Comparison of ENCODE assay signal across 10 cellular contexts in genomic region chr13:73715910-73716257, GRCh38.
DNase-seq lines count a peak whose midpoint lies in the region; ATAC-seq and TF ChIP-seq lines count a peak whose summit lies in the region.
"Had no signal": no experiment of that assay in that cellular context is flagged by ENCODE, and none has a peak within 500 bp of the region (broad histone marks: within the 10 kb centered on the region; RNA-seq: fewer than 3 reads in every experiment).

No MANE protein-coding gene starts in this region.

- peak; percentile 58 to 81 for DNase-seq in foreskin keratinocyte
- DNase-seq in head of caudate nucleus: no peak
- DNase-seq in cardiac septum (ENCODE audit: low spot score): no peak
- no peak for DNase-seq in hepatocyte (ENCODE audit: low spot score)
- no peak for DNase-seq in glutamatergic neuron
- DNase-seq: left ventricle myocardium inferior had no signal

- no peaks in the 10 kb centered on the region for H3K9me3 ChIP-seq in hepatocyte (ENCODE audit: low read depth)
- H3K9me3 ChIP-seq: left ventricle myocardium inferior had no signal

- no peak overlapping the region for H3K4me3 ChIP-seq in hepatocyte
- H3K4me3 ChIP-seq: left ventricle myocardium inferior, SK-N-MC had no signal

- no peak overlapping the region for H3K4me3 Mint-ChIP-seq in glutamatergic neuron (ENCODE audit: unreplicated experiment)

- no peaks in the 10 kb centered on the region for H4K20me1 ChIP-seq in hepatocyte (ENCODE audit: insufficient read depth, poor library complexity, severe bottlenecking)

- H3K4me1 ChIP-seq in foreskin keratinocyte: peaks cover 12% of the 10 kb centered on the region
- H3K4me1 ChIP-seq in hepatocyte (ENCODE audit: insufficient read depth): peaks cover 4% of the 10 kb centered on the region

- no peak overlapping the region for H3K4me2 ChIP-seq in hepatocyte

- H3K36me3 ChIP-seq in hepatocyte (replicated peaks; ENCODE audit: insufficient read depth, low read depth): no peaks in the 10 kb centered on the region

- intact Hi-C loops in head of caudate nucleus (cut with DNase I): no loop called here
- intact Hi-C loops in cardiac septum (cut with DNase I): no loop called here

- H3K27ac Mint-ChIP-seq in glutamatergic neuron (ENCODE audit: unreplicated experiment): no peak overlapping the region

- no peaks in the 10 kb centered on the region for H3K79me2 ChIP-seq in hepatocyte

- no peaks in the 10 kb centered on the region for H3K4me1 Mint-ChIP-seq in glutamatergic neuron (ENCODE audit: low read depth, unreplicated experiment)

- no peaks in the 10 kb centered on the region for H3K9me2 ChIP-seq in hepatocyte (replicated peaks; ENCODE audit: insufficient read depth)

- no peak overlapping the region for H2AFZ ChIP-seq in hepatocyte

- H3K27ac ChIP-seq in foreskin keratinocyte: peak overlapping the region; percentile 83
- no peak overlapping the region for H3K27ac ChIP-seq in hepatocyte
- H3K27ac ChIP-seq: left ventricle myocardium inferior, SK-N-MC had no signal

- ATAC-seq in GM18517 (IDR thresholded peaks at IDR 0.05; ENCODE audit: unreplicated experiment) (peak; percentile 63), GM21529 (IDR thresholded peaks at IDR 0.05; ENCODE audit: unreplicated experiment) (peak; percentile 50), HG03521 (IDR thresholded peaks at IDR 0.05; ENCODE audit: unreplicated experiment) (peak; percentile 49), foreskin keratinocyte (peak; percentile 74)

- TF ChIP-seq CTCF in foreskin keratinocyte (conservative IDR thresholded peaks at IDR 0.05) (no peak), hepatocyte (IDR thresholded peaks at IDR 0.05; ENCODE audit: poor library complexity) (no peak), glutamatergic neuron (IDR thresholded peaks at IDR 0.05; ENCODE audit: partially characterized antibody, unreplicated experiment) (no peak)

- 88% methylated on average over 2 of the region's 2 CpGs for WGBS in hepatocyte (ENCODE audit: low lambda C conversion rate, missing lambda C conversion rate)

- H3K9me3 Mint-ChIP-seq in glutamatergic neuron (ENCODE audit: unreplicated experiment): peaks cover 1% of the 10 kb centered on the region

- H3K27me3 Mint-ChIP-seq in glutamatergic neuron (ENCODE audit: unreplicated experiment): peaks cover 3% of the 10 kb centered on the region

- H3K27me3 ChIP-seq in foreskin keratinocyte: no peaks in the 10 kb centered on the region
- H3K27me3 ChIP-seq in hepatocyte: no peaks in the 10 kb centered on the region

- peaks cover 6% of the 10 kb centered on the region for H3K36me3 Mint-ChIP-seq in glutamatergic neuron (ENCODE audit: unreplicated experiment)

Comparison
In these comparisons a context has a peak if more than half of its experiments do, and no peak if none do; other contexts are left out.
1. DNase-seq: peak in foreskin keratinocyte (2 of 2); none in head of caudate nucleus (0 of 42), cardiac septum (single experiment), hepatocyte (single experiment) and glutamatergic neuron (single experiment).
2. Peak in every context shown above with its lines, with median percentiles within 50 percentile points of each other: ATAC-seq.